In genomic region chr2:26243643-26244478, GRCh38 we compare ENCODE assay signal across 1 cellular context.
TF ChIP-seq lines count a peak whose summit lies in the region.

No MANE protein-coding gene starts in this region.

TF ChIP-seq in HCT116, 20 proteins besides CTCF, POLR2A, EP300 and RAD21:
- TF ChIP-seq ZBTB33 (IDR thresholded peaks at IDR 0.05; ENCODE audit: extremely low read depth, insufficient replicate concordance, low read length) (no peak), JUND (IDR thresholded peaks at IDR 0.05) (no peak), ZNF274 (IDR thresholded peaks at IDR 0.05; ENCODE audit: low read depth, low read length) (no peak), TCF7L2 (IDR thresholded peaks at IDR 0.05; ENCODE audit: borderline replicate concordance, extremely low read depth, insufficient read depth, insufficient read length) (no peak)
